In the genomic region with DNA sequence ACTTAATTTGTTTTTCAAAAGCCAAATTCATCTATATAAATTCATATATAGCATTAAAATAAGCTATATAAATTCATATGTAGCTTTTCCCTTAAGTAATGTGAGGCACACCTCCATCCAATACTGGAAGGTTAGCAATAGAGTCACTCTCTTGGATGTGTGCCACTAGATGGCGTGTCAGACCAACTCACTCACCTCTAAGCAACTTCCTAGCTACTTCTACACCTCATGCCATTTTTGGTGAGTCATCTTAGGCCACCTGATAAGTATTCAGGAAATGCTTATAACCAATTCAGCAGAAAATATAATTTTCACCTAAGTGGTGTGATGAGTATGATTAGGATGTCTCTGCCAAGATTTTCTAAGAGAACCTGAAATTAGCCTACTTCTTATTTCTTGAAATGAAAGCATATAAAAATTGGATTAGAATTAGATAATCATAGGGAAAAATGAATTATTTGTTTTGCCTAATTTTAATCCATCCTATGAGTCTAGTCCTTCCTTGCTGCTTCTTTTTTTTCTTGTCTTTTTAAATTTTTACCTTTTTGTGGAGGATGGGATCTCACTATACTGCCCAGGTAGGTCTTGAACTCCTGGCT, we compare ENCODE assay signal across 8 cellular contexts. TPM values are rescaled to one million over a fixed set of nuclear protein-coding genes. Genes with fewer than 3 reads are reported as not detected.
A peak's percentile ranks its signal among the peaks of the same experiment; 100 is the strongest.
DNase-seq lines count a peak whose midpoint lies in the region; ATAC-seq and TF ChIP-seq lines count a peak whose summit lies in the region.

No MANE protein-coding gene starts in this region.

- peaks cover 0 to 3% (median 0%) of the 10 kb centered on the region in 8 donors for H3K9me3 Mint-ChIP-seq in CD4-positive, alpha-beta memory T cell

- no peak overlapping the region for H3K4me3 Mint-ChIP-seq in CD4-positive, alpha-beta memory T cell

- no peak overlapping the region for H3K27ac ChIP-seq in CD4-positive, alpha-beta memory T cell (ENCODE audit: low read depth, low read length)
- H3K27ac ChIP-seq in coronary artery (no peak overlapping the region), lower lobe of right lung (no peak overlapping the region)

- no peaks in the 10 kb centered on the region for H3K27me3 ChIP-seq in CD4-positive, alpha-beta memory T cell (ENCODE audit: insufficient read depth, low read length)
- no peaks in the 10 kb centered on the region for H3K27me3 ChIP-seq in lower lobe of right lung (ENCODE audit: low read depth)

- peaks cover 3% of the 10 kb centered on the region for H3K4me1 ChIP-seq in CD4-positive, alpha-beta memory T cell (ENCODE audit: insufficient read depth, low read length)
- H3K4me1 ChIP-seq in lower lobe of right lung: no peaks in the 10 kb centered on the region

- peak; percentile 98 for ATAC-seq in GM19395 (IDR thresholded peaks at IDR 0.05; ENCODE audit: unreplicated experiment)
- peak; percentile 96 for ATAC-seq in HG03469 (IDR thresholded peaks at IDR 0.05; ENCODE audit: unreplicated experiment)
- ATAC-seq in lower lobe of right lung: peak; percentile 95 to 97

- DNase-seq in CD4-positive, alpha-beta memory T cell: peak; percentile 73 to 86 (median 80)
- DNase-seq in NCI-H524 (lab: John Stamatoyannopoulos, UW) (peak; percentile 10 to 77), coronary artery (ENCODE audit: low spot score) (no peak), lower lobe of right lung (peak; percentile 58)
- DNase-seq in activated CD4-positive, alpha-beta T cell treated with anti-CD3 and anti-CD28 coated beads for 48 hours: peak; percentile 83
- DNase-seq in stimulated activated CD8-positive, alpha-beta memory T cell treated with anti-CD3 and anti-CD28 coated beads, Interleukin-15, amount 100 ng/mL, for 48 hours (ENCODE audit: low read depth in 2 of 2): peak; percentile 42 to 45

- peak; percentile 25 for TF ChIP-seq CTCF in coronary artery (IDR thresholded peaks at IDR 0.05)
- peak; percentile 78 for TF ChIP-seq CTCF in lower lobe of right lung (IDR thresholded peaks at IDR 0.05)

- intact Hi-C loops in CD4-positive, alpha-beta memory T cell (cut with micrococcal nuclease): loop anchor here (1.0 to 5.0 kb wide), 6 partner anchors 65 to 642 kb away; a partner anchor contains a TSS
- intact Hi-C loops in lower lobe of right lung (cut with DNase I): loop anchor here (5.0 kb wide), 1 partner anchor 147 kb away; no protein-coding TSS in a partner anchor

- POLR2A ChIA-PET in CD4-positive, alpha-beta memory T cell (lab: Charles Lee; ENCODE audit: partially characterized antibody): interaction anchor here (0.7 to 1.6 kb wide), 7 partner anchors 12 to 622 kb away, joined by 3 to 25 read pairs (median 3); a partner anchor contains a TSS

- no peaks in the 10 kb centered on the region for H3K36me3 Mint-ChIP-seq in CD4-positive, alpha-beta memory T cell

- no peaks in the 10 kb centered on the region for H3K9me3 ChIP-seq in CD4-positive, alpha-beta memory T cell (ENCODE audit: control insufficient read depth in 1 of 2, low read length in 2 of 2)
- H3K9me3 ChIP-seq in lower lobe of right lung: no peaks in the 10 kb centered on the region

- H3K4me3 ChIP-seq in CD4-positive, alpha-beta memory T cell (ENCODE audit: low read length in 2 of 2): no peak overlapping the region
- H3K4me3 ChIP-seq in coronary artery (no peak overlapping the region), lower lobe of right lung (no peak overlapping the region)

- H3K27me3 Mint-ChIP-seq in CD4-positive, alpha-beta memory T cell: peaks cover 0 to 5% of the 10 kb centered on the region in 2 donors

- H3K4me1 Mint-ChIP-seq in CD4-positive, alpha-beta memory T cell: peaks cover 0 to 7% (median 4%) of the 10 kb centered on the region in 4 donors

- no peak overlapping the region for H3K27ac Mint-ChIP-seq in CD4-positive, alpha-beta memory T cell

- H3K36me3 ChIP-seq in CD4-positive, alpha-beta memory T cell (ENCODE audit: insufficient read depth, low read length): no peaks in the 10 kb centered on the region
- H3K36me3 ChIP-seq in lower lobe of right lung: no peaks in the 10 kb centered on the region

- CTCF ChIA-PET in CD4-positive, alpha-beta memory T cell (lab: Charles Lee; ENCODE audit: partially characterized antibody): interaction anchor here (0.6 to 18.6 kb wide), 43 partner anchors 8 to 648 kb away, joined by 3 to 842 read pairs (median 4); a partner anchor contains a TSS

RNA-seq across cellular contexts. Expression of a gene that starts 34.4 kb away (rescaled TPM):
- total RNA-seq in CD4-positive, alpha-beta memory T cell: 10 to 100 TPM; 15.3 to 16.0 TPM
- polyA plus RNA-seq in CD4-positive, alpha-beta memory T cell: 10 to 100 TPM; 18.0 to 23.6 TPM
- total RNA-seq in lower lobe of right lung: 9.6 TPM
